15 cellular contexts compared by ENCODE assay signal in the genomic region with DNA sequence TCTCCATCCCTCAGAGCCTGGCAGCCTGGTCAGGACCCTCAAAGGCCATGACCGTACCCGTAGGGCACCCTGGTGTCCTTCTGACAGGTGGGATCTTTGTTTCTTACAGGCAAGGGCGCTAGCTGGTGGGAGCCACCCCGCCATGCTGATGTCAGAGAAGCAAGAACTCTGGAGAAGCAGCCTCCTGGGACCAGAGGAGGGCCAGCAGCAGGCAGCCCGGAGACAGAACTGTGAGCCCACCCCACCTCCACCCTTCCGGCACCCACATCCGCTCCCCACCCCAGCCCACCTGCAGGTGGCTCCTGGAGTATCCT. TPM values are rescaled to one million over a fixed set of nuclear protein-coding genes. Genes with fewer than 3 reads are reported as not detected.
A peak's percentile ranks its signal among the peaks of the same experiment; 100 is the strongest.
DNase-seq lines count a peak whose midpoint lies in the region; ATAC-seq and TF ChIP-seq lines count a peak whose summit lies in the region.
"Had no signal": no experiment of that assay in that cellular context is flagged by ENCODE, and none has a peak within 500 bp of the region (broad histone marks: within the 10 kb centered on the region; RNA-seq: fewer than 3 reads in every experiment).

No MANE protein-coding gene starts in this region.

- H2AK5ac ChIP-seq in neuronal stem cell (ENCODE audit: low read depth, low read length), result peak overlapping the region; percentile 48

- H2BK5ac ChIP-seq in neuronal stem cell (ENCODE audit: low read length), result no peak overlapping the region

- ATAC-seq in HG03460 (IDR thresholded peaks at IDR 0.05; ENCODE audit: unreplicated experiment), result no peak
- ATAC-seq in GM18520 (IDR thresholded peaks at IDR 0.05; ENCODE audit: unreplicated experiment), result no peak
- ATAC-seq: GM12878 had no signal

- H3K27ac ChIP-seq in adrenal gland (peak overlapping the region in 4 of 5 donors; percentile 79 to 96 (median 90)), esophagus squamous epithelium (peak overlapping the region; percentile 52 to 90 (median 84)), neuronal stem cell (replicated peaks; ENCODE audit: low read length) (no peak overlapping the region), tibial artery (peak overlapping the region; percentile 90 to 98)

- no peak overlapping the region for H4K8ac ChIP-seq in neuronal stem cell (ENCODE audit: low read depth, low read length)

- no peak for TF ChIP-seq CTCF in adrenal gland (IDR thresholded peaks at IDR 0.05)
- no peak for TF ChIP-seq CTCF in esophagus squamous epithelium (IDR thresholded peaks at IDR 0.05)
- no peak for TF ChIP-seq CTCF in tibial artery (IDR thresholded peaks at IDR 0.05)

- WGBS in adrenal gland, 4 donors, result 33 to 94% (median 83%) methylated on average over 2 to 7 of the region's 7 CpGs
- WGBS in esophagus squamous epithelium, 2 donors, result no CpG with 5 or more reads among the region's 7 CpGs
- no CpG with 5 or more reads among the region's 7 CpGs for WGBS in neuronal stem cell (ENCODE audit: extremely low coverage in 2 of 2, insufficient read length in 2 of 2, insufficient replicate concordance in 1 of 2), 2 donors

- TF ChIP-seq POLR2A in adrenal gland (IDR thresholded peaks at IDR 0.05) (no peak), esophagus squamous epithelium (IDR thresholded peaks at IDR 0.05) (no peak)

- peak overlapping the region; percentile 68 for H2AFZ ChIP-seq in neuronal stem cell (ENCODE audit: low read length)

- H4K91ac ChIP-seq in neuronal stem cell (ENCODE audit: low read depth, low read length, poor library complexity), result no peak overlapping the region

- H3K4me3 ChIP-seq in adrenal gland (no peak overlapping the region), esophagus squamous epithelium (peak overlapping the region in 1 of 4 donors; percentile 24), neuronal stem cell (ENCODE audit: low read length in 2 of 2) (no peak overlapping the region), tibial artery (peak overlapping the region; percentile 0 to 66)
- H3K4me3 ChIP-seq: GM12878 had no signal

- H3K9me3 ChIP-seq in adrenal gland (replicated peaks in 1 of 3), result no peaks in the 10 kb centered on the region
- no peaks in the 10 kb centered on the region for H3K9me3 ChIP-seq in esophagus squamous epithelium
- no peaks in the 10 kb centered on the region for H3K9me3 ChIP-seq in neuronal stem cell (replicated peaks in 1 of 2; ENCODE audit: control insufficient read depth in 2 of 2, insufficient read depth in 1 of 2, low read depth in 1 of 2, low read length in 2 of 2)
- H3K9me3 ChIP-seq in tibial artery, result no peaks in the 10 kb centered on the region

- intact Hi-C loops in adrenal gland (cut with DNase I) (no loop called here), esophagus squamous epithelium (cut with DNase I) (no loop called here), tibial artery (cut with DNase I; ENCODE audit: low total_unique reads) (loop anchor here (5.0 kb wide), 1 partner anchor 39 kb away; no protein-coding TSS in a partner anchor)

- H2BK120ac ChIP-seq in neuronal stem cell (ENCODE audit: low read depth, low read length), result no peak overlapping the region

- H3K4me1 ChIP-seq in adrenal gland (replicated peaks in 1 of 2), result peaks cover 40 to 77% of the 10 kb centered on the region in 2 donors
- H3K4me1 ChIP-seq in esophagus squamous epithelium, result peaks cover 12 to 98% (median 46%) of the 10 kb centered on the region in 3 donors
- H3K4me1 ChIP-seq in neuronal stem cell (ENCODE audit: control insufficient read depth in 2 of 2, insufficient read depth in 1 of 2, low read depth in 1 of 2, low read length in 2 of 2), result peaks cover 36 to 38% of the 10 kb centered on the region in 2 donors
- peaks cover 5 to 86% (median 74%) of the 10 kb centered on the region in 4 donors for H3K4me1 ChIP-seq in tibial artery

- peaks cover 0 to 3% of the 10 kb centered on the region in 2 donors for H3K36me3 ChIP-seq in adrenal gland (replicated peaks in 1 of 2)
- peaks cover 0 to 26% (median 0%) of the 10 kb centered on the region in 3 donors for H3K36me3 ChIP-seq in esophagus squamous epithelium
- no peaks in the 10 kb centered on the region for H3K36me3 ChIP-seq in neuronal stem cell (replicated peaks in 1 of 2; ENCODE audit: control insufficient read depth in 2 of 2, insufficient read depth in 2 of 2, low read length in 2 of 2)
- H3K36me3 ChIP-seq in tibial artery, result peaks cover 88 to 99% (median 90%) of the 10 kb centered on the region in 3 donors

- peak overlapping the region; percentile 63 for H3K18ac ChIP-seq in neuronal stem cell (ENCODE audit: low read length)

- no peak overlapping the region for H3K4me2 ChIP-seq in neuronal stem cell (ENCODE audit: insufficient read depth, low read length, poor library complexity, severe bottlenecking)

- no peaks in the 10 kb centered on the region for H3K79me1 ChIP-seq in neuronal stem cell (ENCODE audit: low read depth, low read length)

- peak in 1 of 7 donors; percentile 5 for DNase-seq in adrenal gland
- no peak for DNase-seq in esophagus squamous epithelium (lab: John Stamatoyannopoulos, UW)
- no peak for DNase-seq in neuronal stem cell (ENCODE audit: low spot score)
- no peak for DNase-seq in tibial artery
- DNase-seq in hepatic stellate cell (ENCODE audit: low spot score), result no peak
- no peak for DNase-seq in G401 (ENCODE audit: low spot score)
- DNase-seq: CD4-positive, CD25-positive, alpha-beta regulatory T cell; glutamatergic neuron; occipital lobe had no signal

- H3K23ac ChIP-seq in neuronal stem cell (ENCODE audit: low read depth, low read length, poor library complexity), result no peak overlapping the region

- no peak overlapping the region for H3K14ac ChIP-seq in neuronal stem cell (ENCODE audit: low read length)

- in situ Hi-C loops in G401 (cut with HindIII; ENCODE audit: low sequenced_read_pairs), result no loop called here

- no peak overlapping the region for H2BK12ac ChIP-seq in neuronal stem cell (ENCODE audit: low read length)

- no peak overlapping the region for H3K4ac ChIP-seq in neuronal stem cell (ENCODE audit: low read length)

- H3K27me3 ChIP-seq in adrenal gland (no peaks in the 10 kb centered on the region), esophagus squamous epithelium (no peaks in the 10 kb centered on the region), neuronal stem cell (ENCODE audit: control insufficient read depth in 3 of 3, insufficient read depth in 3 of 3, low read depth in 1 of 3, low read length in 3 of 3) (no peaks in the 10 kb centered on the region), tibial artery (no peaks in the 10 kb centered on the region)

- no peak overlapping the region for H3K9ac ChIP-seq in neuronal stem cell (ENCODE audit: low read depth, low read length, poor library complexity)

- H2BK15ac ChIP-seq in neuronal stem cell (ENCODE audit: low read length), result peak overlapping the region; percentile 77

RNA-seq across cellular contexts. Expression of a gene that starts 42.2 kb away (rescaled TPM):
- total RNA-seq in adrenal gland (1 to 10 TPM in 7 of 8 donors, not detected in 1; 1.6 to 6.1 (median 2.9) TPM), esophagus squamous epithelium (1 to 10 TPM in 3 of 4 donors, not detected in 1; 2.0 to 2.5 (median 2.1) TPM)
- 1 to 10 TPM; 1.5 to 9.7 (median 2.8) TPM for polyA plus RNA-seq in adrenal gland
- not detected for polyA plus RNA-seq in neuronal stem cell (2013, experiment 1 of 2)
- not detected for polyA plus RNA-seq in neuronal stem cell (2013, experiment 2 of 2)
- total RNA-seq in G401 (2014; rRNA removed; shearing (Covaris generic)), result 0.27 and 1.4 TPM in 2 replicates
- total RNA-seq: activated CD8-positive, alpha-beta memory T cell treated with anti-CD3 and anti-CD28 coated beads for 36 hours; CD4-positive, CD25-positive, alpha-beta regulatory T cell; Daoy; GM12878; occipital lobe; SK-MEL-5 had no signal
- polyA plus RNA-seq: CD4-positive, CD25-positive, alpha-beta regulatory T cell; GM12878 had no signal

Comparison
In these comparisons a context has a peak if more than half of its experiments do, and no peak if none do; other contexts are left out.
1. H3K4me3 ChIP-seq: peak in tibial artery (2 of 2); none in adrenal gland (0 of 4) and neuronal stem cell (0 of 2).